11 cellular contexts compared by ENCODE assay signal in genomic region chr9:136784249-136784996, GRCh38. TPM values are rescaled to one million over a fixed set of nuclear protein-coding genes. Genes with fewer than 3 reads are reported as not detected.
A peak's percentile ranks its signal among the peaks of the same experiment; 100 is the strongest.
DNase-seq lines count a peak whose midpoint lies in the region; ATAC-seq and TF ChIP-seq lines count a peak whose summit lies in the region.
"Had no signal": no experiment of that assay in that cellular context is flagged by ENCODE, and none has a peak within 500 bp of the region (broad histone marks: within the 10 kb centered on the region; RNA-seq: fewer than 3 reads in every experiment).

No MANE protein-coding gene starts in this region.

- peak; percentile 33 for TF ChIP-seq CTCF in choroid plexus epithelial cell (conservative IDR thresholded peaks at IDR 0.05; ENCODE audit: low read depth, low read length)
- TF ChIP-seq CTCF in gastrocnemius medialis (IDR thresholded peaks at IDR 0.05 in 4 of 5, conservative IDR thresholded peaks at IDR 0.05 in 1 of 5), result peak in 4 of 5 experiments; percentile 11 to 50 (median 39)

- no peak overlapping the region for H3K27ac ChIP-seq in gastrocnemius medialis

- no peaks in the 10 kb centered on the region for H3K9me3 ChIP-seq in gastrocnemius medialis

- no peak for ATAC-seq in gastrocnemius medialis

- in situ Hi-C loops in gastrocnemius medialis (cut with MboI; ENCODE audit: low sequenced_read_pairs in 4 of 4), result loop anchor here in 2 of 4 donors (10.0 to 25.0 kb wide), 2 partner anchors 153 to 250 kb away; partner anchors contain the start of genes C8G (in 1 of the 2), FBXW5 (in 1 of the 2) and FUT7 (in 1 of the 2)

- H3K27me3 ChIP-seq in gastrocnemius medialis, result no peaks in the 10 kb centered on the region

- no peak for TF ChIP-seq POLR2A in gastrocnemius medialis (IDR thresholded peaks at IDR 0.05)

- no peak overlapping the region for H3K4me3 ChIP-seq in choroid plexus epithelial cell (ENCODE audit: low read depth, low read length)
- H3K4me3 ChIP-seq in gastrocnemius medialis, result no peak overlapping the region

- H3K36me3 ChIP-seq in gastrocnemius medialis, result no peaks in the 10 kb centered on the region

- DNase-seq in NCI-H2081 (lab: John Stamatoyannopoulos, UW) (peak; percentile 57 to 61), NCI-H2081 treated with DMSO at 0.1 percent for 48 hours (lab: John Stamatoyannopoulos, UW) (no peak), MV-4-11 (lab: John Stamatoyannopoulos, UW) (peak; percentile 13), choroid plexus epithelial cell (ENCODE audit: low read depth) (no peak), gastrocnemius medialis (no peak), DMS153 (lab: John Stamatoyannopoulos, UW) (no peak), GF-D8 (lab: John Stamatoyannopoulos, UW) (no peak), T1000 (lab: John Stamatoyannopoulos, UW) (no peak)

- intact Hi-C loops in gastrocnemius medialis (cut with DNase I; ENCODE audit: low total_unique reads), result loop anchor here (10.0 kb wide), 1 partner anchor 450 kb away; the partner anchor contains the start of gene SLC34A3

- H3K4me1 ChIP-seq in gastrocnemius medialis, result no peaks in the 10 kb centered on the region

RNA-seq across cellular contexts. Expression of gene TMEM141, which starts 6.7 kb away (rescaled TPM):
- 10 to 100 TPM; 46.9 to 70.2 (median 51.1) TPM for total RNA-seq in gastrocnemius medialis

RNA-seq across cellular contexts. Expression of gene CCDC183, which starts 11.7 kb away (rescaled TPM):
- total RNA-seq in gastrocnemius medialis, result under 1 TPM in 1 of 4 donors, not detected in 3; 0.31 TPM

RNA-seq across cellular contexts. Expression of gene LCN15, which starts 20.1 kb away (rescaled TPM):
- not detected for total RNA-seq in gastrocnemius medialis
- total RNA-seq: CD4-positive, alpha-beta memory T cell; kidney epithelial cell; T-helper 1 cell treated with Interleukin-12 subunit alpha and Interleukin-12 subunit beta and Interleukin-4 antibody, amounts not matched to agents 30 ng/mL and 1 ng/mL, for 36 hours had no signal

RNA-seq across cellular contexts. Expression of gene RABL6, which starts 23.3 kb away (rescaled TPM):
- total RNA-seq in gastrocnemius medialis, result 100 to 1,000 TPM in 2 of 4 donors, 10 to 100 TPM in 2; 84.9 to 121 (median 105) TPM

RNA-seq across cellular contexts. Expression of gene LCN8, which starts 26.4 kb away (rescaled TPM):
- total RNA-seq in gastrocnemius medialis, result not detected
- total RNA-seq: CD4-positive, alpha-beta memory T cell; kidney epithelial cell; T-helper 1 cell treated with Interleukin-12 subunit alpha and Interleukin-12 subunit beta and Interleukin-4 antibody, amounts not matched to agents 30 ng/mL and 1 ng/mL, for 36 hours had no signal

Comparison
In these comparisons a context has a peak if more than half of its experiments do, and no peak if none do; other contexts are left out.
1. DNase-seq: peak in NCI-H2081 (2 of 2) and MV-4-11 (single experiment); none in NCI-H2081 treated with DMSO at 0.1 percent for 48 hours (single experiment), choroid plexus epithelial cell (single experiment), gastrocnemius medialis (0 of 2), DMS153 (single experiment), GF-D8 (single experiment) and T1000 (single experiment).